1 cellular context compared by ENCODE assay signal in the genomic region with DNA sequence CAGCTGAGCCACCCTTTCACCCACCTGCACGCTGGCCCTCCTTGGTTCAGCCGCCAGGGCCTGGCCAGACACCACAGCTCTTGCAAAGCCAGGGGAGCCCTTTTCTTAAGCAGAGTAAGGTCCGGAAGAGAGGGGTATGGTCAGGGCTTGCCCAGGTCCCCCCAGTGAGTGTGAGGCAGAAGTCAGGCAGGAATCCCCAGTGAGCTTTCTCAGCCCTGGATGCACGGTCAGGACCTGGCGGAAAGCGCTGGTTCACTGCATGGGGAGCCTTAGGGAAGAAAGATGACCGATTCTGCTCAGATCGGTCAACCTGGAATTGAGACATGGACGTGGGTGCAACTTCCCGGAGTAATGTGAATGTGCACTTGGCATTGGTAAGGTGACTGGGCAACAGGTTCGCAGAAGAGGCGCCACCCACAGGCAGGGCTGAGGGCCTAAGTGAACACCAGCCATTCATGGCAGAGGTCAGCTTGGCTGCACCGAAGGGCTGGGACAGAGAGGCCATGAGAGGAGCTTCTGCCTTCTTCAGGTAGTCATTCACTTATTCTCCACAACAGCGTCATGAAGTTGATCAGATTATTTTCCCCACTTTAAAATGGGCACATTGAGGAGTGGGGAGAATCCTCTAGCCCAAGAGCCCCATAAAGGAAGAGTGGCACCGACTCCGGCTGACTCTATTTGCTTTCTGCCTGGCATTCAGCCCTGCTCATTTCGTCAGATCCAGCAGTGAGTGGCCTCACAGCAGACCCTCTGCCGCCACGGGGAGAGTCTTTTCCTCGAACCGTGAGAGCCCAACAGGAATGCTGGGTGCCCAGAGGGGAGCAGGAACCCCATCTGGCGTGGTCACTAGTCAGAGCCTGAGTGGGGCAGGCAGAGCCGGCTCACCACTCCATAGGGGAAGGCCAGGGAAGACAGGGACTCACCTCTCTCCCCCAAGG.
TF ChIP-seq lines count a peak whose summit lies in the region.

No MANE protein-coding gene starts in this region.

TF ChIP-seq in GM23338, 12 proteins besides CTCF, POLR2A, EP300 and RAD21 (continued from another document):
- TF ChIP-seq, protein P1, sequence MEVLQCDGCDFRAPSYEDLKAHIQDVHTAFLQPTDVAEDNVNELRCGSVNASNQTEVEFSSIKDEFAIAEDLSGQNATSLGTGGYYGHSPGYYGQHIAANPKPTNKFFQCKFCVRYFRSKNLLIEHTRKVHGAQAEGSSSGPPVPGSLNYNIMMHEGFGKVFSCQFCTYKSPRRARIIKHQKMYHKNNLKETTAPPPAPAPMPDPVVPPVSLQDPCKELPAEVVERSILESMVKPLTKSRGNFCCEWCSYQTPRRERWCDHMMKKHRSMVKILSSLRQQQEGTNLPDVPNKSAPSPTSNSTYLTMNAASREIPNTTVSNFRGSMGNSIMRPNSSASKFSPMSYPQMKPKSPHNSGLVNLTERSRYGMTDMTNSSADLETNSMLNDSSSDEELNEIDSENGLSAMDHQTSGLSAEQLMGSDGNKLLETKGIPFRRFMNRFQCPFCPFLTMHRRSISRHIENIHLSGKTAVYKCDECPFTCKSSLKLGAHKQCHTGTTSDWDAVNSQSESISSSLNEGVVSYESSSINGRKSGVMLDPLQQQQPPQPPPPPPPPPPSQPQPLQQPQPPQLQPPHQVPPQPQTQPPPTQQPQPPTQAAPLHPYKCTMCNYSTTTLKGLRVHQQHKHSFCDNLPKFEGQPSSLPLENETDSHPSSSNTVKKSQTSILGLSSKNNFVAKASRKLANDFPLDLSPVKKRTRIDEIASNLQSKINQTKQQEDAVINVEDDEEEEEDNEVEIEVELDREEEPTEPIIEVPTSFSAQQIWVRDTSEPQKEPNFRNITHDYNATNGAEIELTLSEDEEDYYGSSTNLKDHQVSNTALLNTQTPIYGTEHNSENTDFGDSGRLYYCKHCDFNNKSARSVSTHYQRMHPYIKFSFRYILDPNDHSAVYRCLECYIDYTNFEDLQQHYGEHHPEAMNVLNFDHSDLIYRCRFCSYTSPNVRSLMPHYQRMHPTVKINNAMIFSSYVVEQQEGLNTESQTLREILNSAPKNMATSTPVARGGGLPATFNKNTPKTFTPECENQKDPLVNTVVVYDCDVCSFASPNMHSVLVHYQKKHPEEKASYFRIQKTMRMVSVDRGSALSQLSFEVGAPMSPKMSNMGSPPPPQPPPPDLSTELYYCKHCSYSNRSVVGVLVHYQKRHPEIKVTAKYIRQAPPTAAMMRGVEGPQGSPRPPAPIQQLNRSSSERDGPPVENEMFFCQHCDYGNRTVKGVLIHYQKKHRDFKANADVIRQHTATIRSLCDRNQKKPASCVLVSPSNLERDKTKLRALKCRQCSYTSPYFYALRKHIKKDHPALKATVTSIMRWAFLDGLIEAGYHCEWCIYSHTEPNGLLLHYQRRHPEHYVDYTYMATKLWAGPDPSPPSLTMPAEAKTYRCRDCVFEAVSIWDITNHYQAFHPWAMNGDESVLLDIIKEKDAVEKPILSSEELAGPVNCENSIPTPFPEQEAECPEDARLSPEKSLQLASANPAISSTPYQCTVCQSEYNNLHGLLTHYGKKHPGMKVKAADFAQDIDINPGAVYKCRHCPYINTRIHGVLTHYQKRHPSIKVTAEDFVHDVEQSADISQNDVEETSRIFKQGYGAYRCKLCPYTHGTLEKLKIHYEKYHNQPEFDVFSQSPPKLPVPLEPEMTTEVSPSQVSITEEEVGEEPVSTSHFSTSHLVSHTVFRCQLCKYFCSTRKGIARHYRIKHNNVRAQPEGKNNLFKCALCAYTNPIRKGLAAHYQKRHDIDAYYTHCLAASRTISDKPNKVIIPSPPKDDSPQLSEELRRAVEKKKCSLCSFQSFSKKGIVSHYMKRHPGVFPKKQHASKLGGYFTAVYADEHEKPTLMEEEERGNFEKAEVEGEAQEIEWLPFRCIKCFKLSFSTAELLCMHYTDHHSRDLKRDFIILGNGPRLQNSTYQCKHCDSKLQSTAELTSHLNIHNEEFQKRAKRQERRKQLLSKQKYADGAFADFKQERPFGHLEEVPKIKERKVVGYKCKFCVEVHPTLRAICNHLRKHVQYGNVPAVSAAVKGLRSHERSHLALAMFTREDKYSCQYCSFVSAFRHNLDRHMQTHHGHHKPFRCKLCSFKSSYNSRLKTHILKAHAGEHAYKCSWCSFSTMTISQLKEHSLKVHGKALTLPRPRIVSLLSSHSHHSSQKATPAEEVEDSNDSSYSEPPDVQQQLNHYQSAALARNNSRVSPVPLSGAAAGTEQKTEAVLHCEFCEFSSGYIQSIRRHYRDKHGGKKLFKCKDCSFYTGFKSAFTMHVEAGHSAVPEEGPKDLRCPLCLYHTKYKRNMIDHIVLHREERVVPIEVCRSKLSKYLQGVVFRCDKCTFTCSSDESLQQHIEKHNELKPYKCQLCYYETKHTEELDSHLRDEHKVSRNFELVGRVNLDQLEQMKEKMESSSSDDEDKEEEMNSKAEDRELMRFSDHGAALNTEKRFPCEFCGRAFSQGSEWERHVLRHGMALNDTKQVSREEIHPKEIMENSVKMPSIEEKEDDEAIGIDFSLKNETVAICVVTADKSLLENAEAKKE (CRISPR knock-in tag; IDR thresholded peaks at IDR 0.05): no peak
- TF ChIP-seq ZNF331 (CRISPR knock-in tag; IDR thresholded peaks at IDR 0.05; ENCODE audit: low read depth): no peak
- no peak for TF ChIP-seq POLR2AphosphoS5 (IDR thresholded peaks at IDR 0.05; ENCODE audit: low read depth)
- no peak for TF ChIP-seq CREB1 (CRISPR knock-in tag; IDR thresholded peaks at IDR 0.05; ENCODE audit: low read depth)
- no peak for TF ChIP-seq EZH2phosphoT487 (IDR thresholded peaks at IDR 0.05; ENCODE audit: unreplicated experiment)
- TF ChIP-seq, protein P2, sequence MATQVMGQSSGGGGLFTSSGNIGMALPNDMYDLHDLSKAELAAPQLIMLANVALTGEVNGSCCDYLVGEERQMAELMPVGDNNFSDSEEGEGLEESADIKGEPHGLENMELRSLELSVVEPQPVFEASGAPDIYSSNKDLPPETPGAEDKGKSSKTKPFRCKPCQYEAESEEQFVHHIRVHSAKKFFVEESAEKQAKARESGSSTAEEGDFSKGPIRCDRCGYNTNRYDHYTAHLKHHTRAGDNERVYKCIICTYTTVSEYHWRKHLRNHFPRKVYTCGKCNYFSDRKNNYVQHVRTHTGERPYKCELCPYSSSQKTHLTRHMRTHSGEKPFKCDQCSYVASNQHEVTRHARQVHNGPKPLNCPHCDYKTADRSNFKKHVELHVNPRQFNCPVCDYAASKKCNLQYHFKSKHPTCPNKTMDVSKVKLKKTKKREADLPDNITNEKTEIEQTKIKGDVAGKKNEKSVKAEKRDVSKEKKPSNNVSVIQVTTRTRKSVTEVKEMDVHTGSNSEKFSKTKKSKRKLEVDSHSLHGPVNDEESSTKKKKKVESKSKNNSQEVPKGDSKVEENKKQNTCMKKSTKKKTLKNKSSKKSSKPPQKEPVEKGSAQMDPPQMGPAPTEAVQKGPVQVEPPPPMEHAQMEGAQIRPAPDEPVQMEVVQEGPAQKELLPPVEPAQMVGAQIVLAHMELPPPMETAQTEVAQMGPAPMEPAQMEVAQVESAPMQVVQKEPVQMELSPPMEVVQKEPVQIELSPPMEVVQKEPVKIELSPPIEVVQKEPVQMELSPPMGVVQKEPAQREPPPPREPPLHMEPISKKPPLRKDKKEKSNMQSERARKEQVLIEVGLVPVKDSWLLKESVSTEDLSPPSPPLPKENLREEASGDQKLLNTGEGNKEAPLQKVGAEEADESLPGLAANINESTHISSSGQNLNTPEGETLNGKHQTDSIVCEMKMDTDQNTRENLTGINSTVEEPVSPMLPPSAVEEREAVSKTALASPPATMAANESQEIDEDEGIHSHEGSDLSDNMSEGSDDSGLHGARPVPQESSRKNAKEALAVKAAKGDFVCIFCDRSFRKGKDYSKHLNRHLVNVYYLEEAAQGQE (IDR thresholded peaks at IDR 0.05; ENCODE audit: unreplicated experiment): no peak
- no peak for TF ChIP-seq NANOG (IDR thresholded peaks at IDR 0.05; ENCODE audit: borderline replicate concordance)
